In genomic region chr3:106257172-106257571, GRCh38 we compare ENCODE assay signal across 18 cellular contexts.
"Had no signal": no experiment of that assay in that cellular context is flagged by ENCODE, and none has a peak within 500 bp of the region (broad histone marks: within the 10 kb centered on the region; RNA-seq: fewer than 3 reads in every experiment).

No MANE protein-coding gene starts in this region.

- H3K4me3 ChIP-seq: adrenal gland, gastroesophageal sphincter, heart right ventricle, left lung, thyroid gland had no signal

- H3K27me3 ChIP-seq: adrenal gland, gastroesophageal sphincter, heart right ventricle, left lung, spleen, thyroid gland had no signal

- H3K27ac ChIP-seq: adrenal gland, gastroesophageal sphincter, heart right ventricle, left lung, thyroid gland had no signal

- H3K4me1 ChIP-seq: adrenal gland, gastroesophageal sphincter, heart right ventricle, left lung, thyroid gland had no signal

- DNase-seq: activated CD4-positive, alpha-beta T cell treated with anti-CD3 and anti-CD28 coated beads, Interleukin-2, amount 50 U/mL, for 1 hour; activated CD8-positive, alpha-beta memory T cell treated with anti-CD3 and anti-CD28 coated beads, Interleukin-2, amount 50 U/mL, for 4 hours; activated effector memory CD4-positive, alpha-beta T cell treated with Interleukin-2 at 50 U/mL for 16 hours; activated naive CD4-positive, alpha-beta T cell treated with anti-CD3 and anti-CD28 coated beads, Interleukin-2, amount 10 ng/mL, durations not matched to agents 7 days and 5 days; activated T-cell treated with anti-CD3 and anti-CD28 coated beads, Interleukin-2, amount 50 U/mL, for 48 hours; adrenal gland; cerebellar nuclear complex; effector CD4-positive, alpha-beta T cell; heart right ventricle; mammary epithelial cell; retina; stimulated activated naive CD4-positive, alpha-beta T cell treated with Interleukin-2 at 50 U/mL for 16 hours; thyroid gland had no signal

- H3K4me3 Mint-ChIP-seq: activated naive CD4-positive, alpha-beta T cell treated with anti-CD3 and anti-CD28 coated beads, Interleukin-2, amount 10 ng/mL, durations not matched to agents 7 days and 5 days; neural crest cell had no signal

- ATAC-seq: esophagus mucosa, gastroesophageal sphincter, heart right ventricle, left lung had no signal

- H3K27ac Mint-ChIP-seq: activated naive CD4-positive, alpha-beta T cell treated with anti-CD3 and anti-CD28 coated beads, Interleukin-2, amount 10 ng/mL, durations not matched to agents 7 days and 5 days had no signal

- H3K4me1 Mint-ChIP-seq: neural crest cell had no signal

- H3K36me3 ChIP-seq: adrenal gland, gastroesophageal sphincter, heart right ventricle, left lung, spleen, thyroid gland had no signal

- H3K9me3 ChIP-seq: gastroesophageal sphincter, left lung, thyroid gland had no signal
